In genomic region chr3:52536369-52537164, GRCh38 we compare ENCODE assay signal across 1 cellular context.
A peak's percentile ranks its signal among the peaks of the same experiment; 100 is the strongest.
TF ChIP-seq lines count a peak whose summit lies in the region.

Gene UQCC5, plus strand, starts transcription at chr3:52536605. Its CDS starts 151 bp downstream, at chr3:52536756.

TF ChIP-seq in HepG2, 621 proteins besides CTCF, POLR2A, EP300 and RAD21 (continued from another document and continues in another):
- TF ChIP-seq ZNF281 (CRISPR knock-in tag; IDR thresholded peaks at IDR 0.05; ENCODE audit: borderline replicate concordance) (no peak), GPBP1L1 (CRISPR knock-in tag; IDR thresholded peaks at IDR 0.05) (no peak), ZNF563 (CRISPR knock-in tag; IDR thresholded peaks at IDR 0.05) (peak; percentile 96), AHR (CRISPR knock-in tag; IDR thresholded peaks at IDR 0.05) (no peak), ZNF121 (CRISPR knock-in tag; IDR thresholded peaks at IDR 0.05) (no peak), RCOR2 (CRISPR knock-in tag; IDR thresholded peaks at IDR 0.05) (0 out of 2 replicates have a peak, but pooled peaks have one; percentile 26), SPEN (CRISPR knock-in tag; IDR thresholded peaks at IDR 0.05; ENCODE audit: low read depth) (peak; percentile 79), SIN3A (IDR thresholded peaks at IDR 0.05; ENCODE audit: borderline replicate concordance, low read depth, low read length) (peak; percentile 88), NPAS2 (CRISPR knock-in tag; IDR thresholded peaks at IDR 0.05; ENCODE audit: borderline replicate concordance) (no peak), GLI4 (CRISPR knock-in tag; IDR thresholded peaks at IDR 0.05; ENCODE audit: borderline replicate concordance) (no peak), SOX6 (IDR thresholded peaks at IDR 0.05) (no peak), SOX6 (CRISPR knock-in tag; IDR thresholded peaks at IDR 0.05) (peak; percentile 70), LRRFIP1 (CRISPR knock-in tag; conservative IDR thresholded peaks at IDR 0.05) (no peak), NR2C2 (CRISPR knock-in tag; IDR thresholded peaks at IDR 0.05; ENCODE audit: borderline replicate concordance) (peak; percentile 80), ZFYVE20 (CRISPR knock-in tag; IDR thresholded peaks at IDR 0.05; ENCODE audit: borderline replicate concordance, low read depth) (no peak), DMAP1 (CRISPR knock-in tag; IDR thresholded peaks at IDR 0.05) (peak; percentile 88; the same call in 1 of the 2 replicates), ZNF280D (CRISPR knock-in tag; IDR thresholded peaks at IDR 0.05) (no peak), ELF4 (CRISPR knock-in tag; IDR thresholded peaks at IDR 0.05; ENCODE audit: borderline replicate concordance) (peak; percentile 78; the same call in 1 of the 2 replicates), SP2 (CRISPR knock-in tag; IDR thresholded peaks at IDR 0.05) (peak; percentile 85), ZFY (CRISPR knock-in tag; IDR thresholded peaks at IDR 0.05) (peak; percentile 87), ZBTB39 (CRISPR knock-in tag; IDR thresholded peaks at IDR 0.05) (no peak), ZNF331 (CRISPR knock-in tag; IDR thresholded peaks at IDR 0.05) (no peak; the same call in 1 of the 2 replicates), ZZZ3 (CRISPR knock-in tag; IDR thresholded peaks at IDR 0.05; ENCODE audit: borderline replicate concordance) (peak; percentile 83; the same call in 1 of the 2 replicates), POLR2G (IDR thresholded peaks at IDR 0.05; ENCODE audit: low read depth, low read length) (peak; percentile 98), TOE1 (CRISPR knock-in tag; IDR thresholded peaks at IDR 0.05) (no peak), THAP7 (CRISPR knock-in tag; IDR thresholded peaks at IDR 0.05) (peak; percentile 95), PBX2 (CRISPR knock-in tag; IDR thresholded peaks at IDR 0.05) (no peak), NCOR1 (IDR thresholded peaks at IDR 0.05; ENCODE audit: borderline replicate concordance, low read length) (no peak), NFE2 (CRISPR knock-in tag; IDR thresholded peaks at IDR 0.05) (no peak), ZNF576 (CRISPR knock-in tag; IDR thresholded peaks at IDR 0.05) (no peak), ZNF251 (CRISPR knock-in tag; IDR thresholded peaks at IDR 0.05) (no peak), ZNF670 (CRISPR knock-in tag; IDR thresholded peaks at IDR 0.05; ENCODE audit: borderline replicate concordance) (peak; percentile 90; the same call in 1 of the 2 replicates), SNAPC5 (CRISPR knock-in tag; IDR thresholded peaks at IDR 0.05; ENCODE audit: borderline replicate concordance) (no peak), SRSF9 (IDR thresholded peaks at IDR 0.05; ENCODE audit: borderline replicate concordance, insufficient read depth, low read depth, low read length, poor library complexity, severe bottlenecking) (no peak), ZNF772 (CRISPR knock-in tag; IDR thresholded peaks at IDR 0.05) (peak; percentile 94), ZNF329 (CRISPR knock-in tag; IDR thresholded peaks at IDR 0.05; ENCODE audit: low read depth) (no peak), BHLHE40 (IDR thresholded peaks at IDR 0.05; ENCODE audit: low read length) (peak; percentile 80), CCAR2 (optimal IDR thresholded peaks at IDR 0.05; ENCODE audit: low read depth, low read length) (no peak), MATR3 (CRISPR knock-in tag; IDR thresholded peaks at IDR 0.05) (no peak), ZNF224 (CRISPR knock-in tag; IDR thresholded peaks at IDR 0.05) (no peak), ZNF264 (CRISPR knock-in tag; IDR thresholded peaks at IDR 0.05) (peak; percentile 56), ZNF10 (CRISPR knock-in tag; IDR thresholded peaks at IDR 0.05; ENCODE audit: borderline replicate concordance, low read depth) (no peak), TCF12 (IDR thresholded peaks at IDR 0.05) (no peak), TCF12 (CRISPR knock-in tag; IDR thresholded peaks at IDR 0.05) (no peak), NKX3-1 (CRISPR knock-in tag; IDR thresholded peaks at IDR 0.05) (peak; percentile 77), ZNF496 (CRISPR knock-in tag; IDR thresholded peaks at IDR 0.05; ENCODE audit: insufficient replicate concordance) (no peak), WIZ (CRISPR knock-in tag; IDR thresholded peaks at IDR 0.05) (no peak; the same call in 1 of the 2 replicates), ZNF678 (CRISPR knock-in tag; IDR thresholded peaks at IDR 0.05) (peak; percentile 91), ZNF572 (CRISPR knock-in tag; IDR thresholded peaks at IDR 0.05) (no peak), ZNF343 (CRISPR knock-in tag; IDR thresholded peaks at IDR 0.05) (peak; percentile 96), HNF4G (IDR thresholded peaks at IDR 0.05; ENCODE audit: borderline replicate concordance, low read depth, low read length) (no peak), HNF4G (CRISPR knock-in tag; IDR thresholded peaks at IDR 0.05; ENCODE audit: borderline replicate concordance, low read depth) (no peak), ZNF790 (CRISPR knock-in tag; IDR thresholded peaks at IDR 0.05; ENCODE audit: borderline replicate concordance) (peak; percentile 98; the same call in 1 of the 2 replicates), ZBTB1 (CRISPR knock-in tag; IDR thresholded peaks at IDR 0.05; ENCODE audit: borderline replicate concordance) (no peak), SNRNP70 (IDR thresholded peaks at IDR 0.05; ENCODE audit: low read depth, low read length) (no peak), HINFP (CRISPR knock-in tag; IDR thresholded peaks at IDR 0.05; ENCODE audit: low read depth) (peak; percentile 99), SRSF4 (IDR thresholded peaks at IDR 0.05; ENCODE audit: low read depth, low read length, poor library complexity, severe bottlenecking) (no peak), ZNF788 (CRISPR knock-in tag; IDR thresholded peaks at IDR 0.05; ENCODE audit: borderline replicate concordance) (peak; percentile 88; the same call in 1 of the 2 replicates), TMF1 (CRISPR knock-in tag; IDR thresholded peaks at IDR 0.05; ENCODE audit: low read depth) (0 out of 2 replicates have a peak, but pooled peaks have one; percentile 21)
